In genomic region chr3:82050382-82050781, GRCh38 we compare ENCODE assay signal across 31 cellular contexts.
"Had no signal": no experiment of that assay in that cellular context is flagged by ENCODE, and none has a peak within 500 bp of the region (broad histone marks: within the 10 kb centered on the region; RNA-seq: fewer than 3 reads in every experiment).

No MANE protein-coding gene starts in this region.

- H3K9ac ChIP-seq: neural progenitor cell, parathyroid adenoma had no signal

- H3K36me3 ChIP-seq: neural progenitor cell, ovary, spleen, suprapubic skin, tibial artery, transverse colon, upper lobe of right lung, uterus had no signal

- H3K9me3 Mint-ChIP-seq: nephron; neural progenitor cell; stimulated activated naive CD8-positive, alpha-beta T cell treated with anti-CD3 and anti-CD28 coated beads, Interleukin-15, amount 100 ng/mL, for 72 hours; type B pancreatic cell had no signal

- H3K27me3 ChIP-seq: neural progenitor cell, ovary, spleen, suprapubic skin, testis, tibial artery, transverse colon, upper lobe of right lung, uterus had no signal

- H3K36me3 Mint-ChIP-seq: natural killer cell; neural progenitor cell; stimulated activated memory B cell treated with anti-CD40 and anti-IgM and Interleukin-4, amounts not matched to agents 10 μg/mL and 1 μg/mL and 100 μg/mL, for 72 hours; type B pancreatic cell had no signal

- DNase-seq: natural killer cell; occipital lobe; ovary; posterior cingulate gyrus; psoas muscle; right cardiac atrium; spleen; stimulated activated CD4-positive, alpha-beta T cell treated with anti-CD3 and anti-CD28 coated beads, Interleukin-12 subunit alpha, Interleukin-12 subunit beta, amount 100 ng/mL, for 4 hours; stimulated activated CD4-positive, alpha-beta T cell treated with anti-CD3 and anti-CD28 coated beads, Interleukin-1b, Interleukin-23, amount 100 ng/mL, for 48 hours; stimulated activated CD4-positive, alpha-beta T cell treated with anti-CD3 and anti-CD28 coated beads, Interleukin-4, amount 100 ng/mL, for 1 hour; stimulated activated CD4-positive, alpha-beta T cell treated with anti-CD3 and anti-CD28 coated beads, Interleukin-4, amount 100 ng/mL, for 4 hours; stimulated activated CD8-positive, alpha-beta memory T cell treated with anti-CD3 and anti-CD28 coated beads, Interleukin-4, amount 100 ng/mL, for 48 hours; stimulated activated naive CD4-positive, alpha-beta T cell; stimulated activated naive CD8-positive, alpha-beta T cell treated with anti-CD3 and anti-CD28 coated beads, Interleukin-15, amount 100 ng/mL, for 72 hours; stimulated activated naive CD8-positive, alpha-beta T cell treated with anti-CD3 and anti-CD28 coated beads, Interleukin-15, Interleukin-2, amounts not matched to agents 100 U/mL and 50 U/mL, for 24 hours; substantia nigra; testis; tibial artery; transverse colon; upper lobe of right lung; uterus had no signal

- H3K4me1 Mint-ChIP-seq: natural killer cell; nephron; neural progenitor cell; stimulated activated memory B cell treated with anti-CD40 and anti-IgM and Interleukin-4, amounts not matched to agents 10 μg/mL and 1 μg/mL and 100 μg/mL, for 72 hours; stimulated activated naive CD8-positive, alpha-beta T cell treated with anti-CD3 and anti-CD28 coated beads, Interleukin-15, amount 100 ng/mL, for 72 hours had no signal

- H3K4me3 Mint-ChIP-seq: natural killer cell; nephron; neural progenitor cell; stimulated activated memory B cell treated with anti-CD40 and anti-IgM and Interleukin-4, amounts not matched to agents 10 μg/mL and 1 μg/mL and 100 μg/mL, for 72 hours; stimulated activated naive CD8-positive, alpha-beta T cell treated with anti-CD3 and anti-CD28 coated beads, Interleukin-15, amount 100 ng/mL, for 72 hours; type B pancreatic cell had no signal

- H3K27ac ChIP-seq: neural progenitor cell, ovary, parathyroid adenoma, psoas muscle, skin epidermis, spleen, suprapubic skin, testis, tibial artery, transverse colon, upper lobe of right lung, uterus had no signal

- H3K79me2 ChIP-seq: parathyroid adenoma had no signal

- H3K4me2 ChIP-seq: neural progenitor cell, smooth muscle cell had no signal

- H3K4me3 ChIP-seq: neural progenitor cell, ovary, psoas muscle, skin epidermis, smooth muscle cell, spleen, suprapubic skin, testis, tibial artery, transverse colon, upper lobe of right lung, uterus had no signal

- H3K27me3 Mint-ChIP-seq: progenitor cell of endocrine pancreas; stimulated activated memory B cell treated with anti-CD40 and anti-IgM and Interleukin-4, amounts not matched to agents 10 μg/mL and 1 μg/mL and 100 μg/mL, for 72 hours; stimulated activated naive CD8-positive, alpha-beta T cell treated with anti-CD3 and anti-CD28 coated beads, Interleukin-15, amount 100 ng/mL, for 72 hours; type B pancreatic cell had no signal

- H3K27ac Mint-ChIP-seq: natural killer cell; nephron; neural progenitor cell; progenitor cell of endocrine pancreas; stimulated activated memory B cell treated with anti-CD40 and anti-IgM and Interleukin-4, amounts not matched to agents 10 μg/mL and 1 μg/mL and 100 μg/mL, for 72 hours; type B pancreatic cell had no signal

- H3K4me1 ChIP-seq: parathyroid adenoma, psoas muscle, spleen, suprapubic skin, testis, tibial artery, transverse colon, upper lobe of right lung, uterus had no signal

- ATAC-seq: natural killer cell; psoas muscle; right cardiac atrium; sciatic nerve; stimulated activated memory B cell treated with anti-CD40 and anti-IgM and Interleukin-4, amounts not matched to agents 10 μg/mL and 1 μg/mL and 100 μg/mL, for 72 hours; stimulated activated naive CD8-positive, alpha-beta T cell treated with anti-CD3 and anti-CD28 coated beads, Interleukin-15, amount 100 ng/mL, for 72 hours; stimulated activated naive CD8-positive, alpha-beta T cell treated with anti-CD3 and anti-CD28 coated beads, Interleukin-15, Interleukin-2, amounts not matched to agents 100 U/mL and 50 U/mL, for 24 hours; upper lobe of right lung had no signal

- H2AFZ ChIP-seq: neural progenitor cell, parathyroid adenoma had no signal

- H3K9me3 ChIP-seq: ovary, psoas muscle, spleen, suprapubic skin, testis, tibial artery, transverse colon, upper lobe of right lung, uterus had no signal
